1 cellular context compared by ENCODE assay signal in the genomic region with DNA sequence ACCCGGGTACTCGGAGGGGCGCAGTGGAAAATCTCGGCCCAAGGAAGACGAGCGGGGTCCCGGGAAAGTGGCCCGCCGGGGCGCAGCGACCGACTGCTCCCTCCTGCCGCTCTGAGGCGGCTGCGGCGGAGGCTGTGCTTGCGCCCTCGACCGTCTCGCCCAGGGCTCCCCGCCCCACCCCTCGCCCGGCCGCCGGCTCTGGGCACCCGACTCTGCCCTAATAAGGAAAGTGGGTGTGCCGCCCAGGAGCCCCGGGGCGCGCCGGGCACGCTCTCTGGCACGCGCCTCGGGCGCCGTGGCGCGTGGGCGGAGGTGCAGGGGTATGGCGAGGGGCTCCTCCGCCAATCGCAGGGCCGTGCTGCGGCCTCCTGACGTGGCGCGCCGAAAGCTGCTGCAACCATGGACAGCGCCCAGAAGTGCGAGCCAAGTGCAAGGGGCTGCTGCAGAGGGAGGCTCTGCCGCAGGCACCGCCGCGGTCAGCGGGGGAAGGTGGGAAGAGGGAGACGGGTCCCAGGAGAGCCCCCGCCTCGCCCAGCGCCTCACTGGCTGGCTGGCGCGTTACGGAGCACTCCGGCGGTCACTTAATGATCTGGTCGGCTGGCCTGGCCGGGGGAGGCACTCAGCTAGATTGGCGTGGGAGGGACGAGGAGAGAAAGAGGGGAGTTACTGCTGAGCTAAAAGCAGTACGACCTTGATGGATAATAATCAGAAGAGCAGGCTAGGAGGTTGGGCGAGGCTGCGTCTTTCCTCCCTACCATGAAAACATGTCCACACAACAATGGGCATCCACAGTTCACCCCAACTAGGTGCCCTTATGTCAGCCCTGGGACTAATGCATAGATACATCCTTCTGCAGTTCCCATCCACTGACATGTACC.
TF ChIP-seq lines count a peak whose summit lies in the region.

A gene with protein sequence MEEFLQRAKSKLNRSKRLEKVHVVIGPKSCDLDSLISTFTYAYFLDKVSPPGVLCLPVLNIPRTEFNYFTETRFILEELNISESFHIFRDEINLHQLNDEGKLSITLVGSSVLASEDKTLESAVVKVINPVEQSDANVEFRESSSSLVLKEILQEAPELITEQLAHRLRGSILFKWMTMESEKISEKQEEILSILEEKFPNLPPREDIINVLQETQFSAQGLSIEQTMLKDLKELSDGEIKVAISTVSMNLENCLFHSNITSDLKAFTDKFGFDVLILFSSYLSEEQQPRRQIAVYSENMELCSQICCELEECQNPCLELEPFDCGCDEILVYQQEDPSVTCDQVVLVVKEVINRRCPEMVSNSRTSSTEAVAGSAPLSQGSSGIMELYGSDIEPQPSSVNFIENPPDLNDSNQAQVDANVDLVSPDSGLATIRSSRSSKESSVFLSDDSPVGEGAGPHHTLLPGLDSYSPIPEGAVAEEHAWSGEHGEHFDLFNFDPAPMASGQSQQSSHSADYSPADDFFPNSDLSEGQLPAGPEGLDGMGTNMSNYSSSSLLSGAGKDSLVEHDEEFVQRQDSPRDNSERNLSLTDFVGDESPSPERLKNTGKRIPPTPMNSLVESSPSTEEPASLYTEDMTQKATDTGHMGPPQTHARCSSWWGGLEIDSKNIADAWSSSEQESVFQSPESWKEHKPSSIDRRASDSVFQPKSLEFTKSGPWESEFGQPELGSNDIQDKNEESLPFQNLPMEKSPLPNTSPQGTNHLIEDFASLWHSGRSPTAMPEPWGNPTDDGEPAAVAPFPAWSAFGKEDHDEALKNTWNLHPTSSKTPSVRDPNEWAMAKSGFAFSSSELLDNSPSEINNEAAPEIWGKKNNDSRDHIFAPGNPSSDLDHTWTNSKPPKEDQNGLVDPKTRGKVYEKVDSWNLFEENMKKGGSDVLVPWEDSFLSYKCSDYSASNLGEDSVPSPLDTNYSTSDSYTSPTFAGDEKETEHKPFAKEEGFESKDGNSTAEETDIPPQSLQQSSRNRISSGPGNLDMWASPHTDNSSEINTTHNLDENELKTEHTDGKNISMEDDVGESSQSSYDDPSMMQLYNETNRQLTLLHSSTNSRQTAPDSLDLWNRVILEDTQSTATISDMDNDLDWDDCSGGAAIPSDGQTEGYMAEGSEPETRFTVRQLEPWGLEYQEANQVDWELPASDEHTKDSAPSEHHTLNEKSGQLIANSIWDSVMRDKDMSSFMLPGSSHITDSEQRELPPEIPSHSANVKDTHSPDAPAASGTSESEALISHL (N-terminal part only) (minus strand): TSS at position 131 of the 878 bp plus-strand sequence. CDS start 151 bp downstream, outside the sequence.

TF ChIP-seq in GM12878, 131 proteins besides CTCF, POLR2A, EP300 and RAD21:
- TF ChIP-seq, protein P1, sequence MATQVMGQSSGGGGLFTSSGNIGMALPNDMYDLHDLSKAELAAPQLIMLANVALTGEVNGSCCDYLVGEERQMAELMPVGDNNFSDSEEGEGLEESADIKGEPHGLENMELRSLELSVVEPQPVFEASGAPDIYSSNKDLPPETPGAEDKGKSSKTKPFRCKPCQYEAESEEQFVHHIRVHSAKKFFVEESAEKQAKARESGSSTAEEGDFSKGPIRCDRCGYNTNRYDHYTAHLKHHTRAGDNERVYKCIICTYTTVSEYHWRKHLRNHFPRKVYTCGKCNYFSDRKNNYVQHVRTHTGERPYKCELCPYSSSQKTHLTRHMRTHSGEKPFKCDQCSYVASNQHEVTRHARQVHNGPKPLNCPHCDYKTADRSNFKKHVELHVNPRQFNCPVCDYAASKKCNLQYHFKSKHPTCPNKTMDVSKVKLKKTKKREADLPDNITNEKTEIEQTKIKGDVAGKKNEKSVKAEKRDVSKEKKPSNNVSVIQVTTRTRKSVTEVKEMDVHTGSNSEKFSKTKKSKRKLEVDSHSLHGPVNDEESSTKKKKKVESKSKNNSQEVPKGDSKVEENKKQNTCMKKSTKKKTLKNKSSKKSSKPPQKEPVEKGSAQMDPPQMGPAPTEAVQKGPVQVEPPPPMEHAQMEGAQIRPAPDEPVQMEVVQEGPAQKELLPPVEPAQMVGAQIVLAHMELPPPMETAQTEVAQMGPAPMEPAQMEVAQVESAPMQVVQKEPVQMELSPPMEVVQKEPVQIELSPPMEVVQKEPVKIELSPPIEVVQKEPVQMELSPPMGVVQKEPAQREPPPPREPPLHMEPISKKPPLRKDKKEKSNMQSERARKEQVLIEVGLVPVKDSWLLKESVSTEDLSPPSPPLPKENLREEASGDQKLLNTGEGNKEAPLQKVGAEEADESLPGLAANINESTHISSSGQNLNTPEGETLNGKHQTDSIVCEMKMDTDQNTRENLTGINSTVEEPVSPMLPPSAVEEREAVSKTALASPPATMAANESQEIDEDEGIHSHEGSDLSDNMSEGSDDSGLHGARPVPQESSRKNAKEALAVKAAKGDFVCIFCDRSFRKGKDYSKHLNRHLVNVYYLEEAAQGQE (IDR thresholded peaks at IDR 0.05; ENCODE audit: low read depth, low read length) = peak; percentile 78
- 0 out of 4 replicates have a peak, but pooled peaks of 1 of the 2 experiments have one; percentile 7 for TF ChIP-seq BHLHE40 (IDR thresholded peaks at IDR 0.05; ENCODE audit: borderline replicate concordance in 1 of 2, low read depth in 2 of 2, low read length in 1 of 2)
- TF ChIP-seq SP1 (IDR thresholded peaks at IDR 0.05; ENCODE audit: low read depth, low read length) = no peak
